In the genomic region with DNA sequence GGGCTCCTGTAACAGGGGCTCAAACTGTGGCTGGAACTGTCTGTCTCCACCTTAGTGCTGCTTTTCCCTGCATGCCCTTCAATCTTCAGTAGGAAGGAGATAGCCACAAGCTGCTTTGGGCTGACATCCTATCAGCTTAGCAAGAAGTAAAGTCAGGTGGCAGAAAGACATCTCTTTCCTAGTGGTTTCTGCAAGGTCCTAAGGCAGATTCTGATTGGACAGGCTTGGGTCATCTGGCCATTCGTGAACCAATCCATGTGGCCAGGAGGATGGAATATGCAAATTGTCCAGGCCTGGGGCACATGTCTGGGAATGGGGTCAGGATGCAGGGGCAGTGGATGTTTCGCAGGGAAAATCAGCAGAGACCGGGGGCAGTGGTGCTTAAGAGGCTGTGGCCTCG, we compare ENCODE assay signal across 11 cellular contexts. TPM values are rescaled to one million over a fixed set of nuclear protein-coding genes. Genes with fewer than 3 reads are reported as not detected.
DNase-seq lines count a peak whose midpoint lies in the region; ATAC-seq and TF ChIP-seq lines count a peak whose summit lies in the region.
"Had no signal": no experiment of that assay in that cellular context is flagged by ENCODE, and none has a peak within 500 bp of the region (broad histone marks: within the 10 kb centered on the region; RNA-seq: fewer than 3 reads in every experiment).

No MANE protein-coding gene starts in this region.

- peak overlapping the region; percentile 76 for H3K4me3 Mint-ChIP-seq in neural crest cell
- H3K4me3 Mint-ChIP-seq: activated CD8-positive, alpha-beta T cell treated with anti-CD3 and anti-CD28 coated beads, Interleukin-2, amount 10 ng/mL, durations not matched to agents 7 days and 5 days had no signal

- WGBS in GM23248 (ENCODE audit: low coverage in 1 of 2, low lambda C conversion rate in 2 of 2, missing lambda C conversion rate in 2 of 2), 2 experiments, result 91 to 95% methylated on average over 4 of the region's 4 CpGs
- 95% methylated on average over 4 of the region's 4 CpGs for WGBS in mammary epithelial cell (ENCODE audit: low coverage, missing lambda C conversion rate)

- H3K27ac Mint-ChIP-seq in neural crest cell (ENCODE audit: unreplicated experiment), result peak overlapping the region; percentile 96
- H3K27ac Mint-ChIP-seq: activated CD8-positive, alpha-beta T cell treated with anti-CD3 and anti-CD28 coated beads, Interleukin-2, amount 10 ng/mL, durations not matched to agents 7 days and 5 days had no signal

- H3K36me3 ChIP-seq in GM23248 (ENCODE audit: low read depth), result 0 out of 2 replicates have a peak, but pooled peaks cover 6% of the 10 kb centered on the region
- H3K36me3 ChIP-seq in mammary epithelial cell (ENCODE audit: insufficient read depth, low read length), result peaks cover 5% of the 10 kb centered on the region
- H3K36me3 ChIP-seq in Peyer's patch, result peaks cover 0 to 32% (median 0%) of the 10 kb centered on the region in 3 donors

- peaks cover 39% of the 10 kb centered on the region for H3K4me1 Mint-ChIP-seq in neural crest cell

- H3F3A ChIP-seq in GM23248 (ENCODE audit: insufficient read depth), result peaks cover 30% of the 10 kb centered on the region

- no peaks in the 10 kb centered on the region for H3K9me2 ChIP-seq in GM23248 (ENCODE audit: insufficient read depth)

- H3K9me3 Mint-ChIP-seq in neural crest cell, result no peaks in the 10 kb centered on the region

- no peaks in the 10 kb centered on the region for H4K20me1 ChIP-seq in GM23248 (ENCODE audit: insufficient read depth)
- no peaks in the 10 kb centered on the region for H4K20me1 ChIP-seq in mammary epithelial cell (ENCODE audit: insufficient read depth, low read length)

- BruUV-seq in mammary epithelial cell (replicated peaks; lab: Mats Ljungman, UMichigan), result no TSS peak

- in situ Hi-C loops in GM23248 (cut with MboI), result loop anchor here (10.0 kb wide), 2 partner anchors 234 to 724 kb away; a partner anchor contains a TSS
- in situ Hi-C loops in mammary epithelial cell (cut with MboI; ENCODE audit: low sequenced_read_pairs in 2 of 2), result loop anchor here in 1 of 2 donors (10.0 kb wide), 1 partner anchor 234 kb away; a partner anchor contains a TSS

- peaks cover 17% of the 10 kb centered on the region for H3K79me2 ChIP-seq in GM23248 (ENCODE audit: insufficient read depth)
- H3K79me2 ChIP-seq in mammary epithelial cell (ENCODE audit: insufficient read depth, low read length), result peaks cover 24% of the 10 kb centered on the region

- H3K9ac ChIP-seq in GM23248, result no peak overlapping the region
- H3K9ac ChIP-seq in mammary epithelial cell (ENCODE audit: insufficient read depth, low read length), result no peak overlapping the region

- peak; percentile 28 for DNase-seq in GM23248
- DNase-seq in NCI-H226, result peak; percentile 79
- peak; percentile 24 for DNase-seq in mammary epithelial cell
- no peak for DNase-seq in neural crest cell (ENCODE audit: low read depth, low spot score)
- no peak for DNase-seq in NCI-H1930 (lab: John Stamatoyannopoulos, UW)
- no peak for DNase-seq in Peyer's patch
- DNase-seq: activated CD8-positive, alpha-beta T cell treated with anti-CD3 and anti-CD28 coated beads, Interleukin-2, amount 10 ng/mL, durations not matched to agents 7 days and 5 days; body of pancreas had no signal

- H3K4me3 ChIP-seq in GM23248, result no peak overlapping the region
- no peak overlapping the region for H3K4me3 ChIP-seq in mammary epithelial cell (replicated peaks in 1 of 3; ENCODE audit: insufficient read depth in 1 of 3, low read depth in 2 of 3, low read length in 3 of 3)
- H3K4me3 ChIP-seq in Peyer's patch, result no peak overlapping the region
- H3K4me3 ChIP-seq: body of pancreas had no signal

- H3K4me2 ChIP-seq in GM23248 (ENCODE audit: unreplicated experiment) (no peak overlapping the region), mammary epithelial cell (ENCODE audit: insufficient read depth, low read depth, low read length) (no peak overlapping the region)

- H3K27me3 Mint-ChIP-seq in neural crest cell (ENCODE audit: low read depth), result no peaks in the 10 kb centered on the region

- TF ChIP-seq POLR2A in Peyer's patch (IDR thresholded peaks at IDR 0.05), result no peak

- intact Hi-C loops in mammary epithelial cell (cut with micrococcal nuclease), result no loop called here

- H3K27ac ChIP-seq in GM23248 (no peak overlapping the region), mammary epithelial cell (ENCODE audit: insufficient read depth, low read depth, low read length) (no peak overlapping the region), Peyer's patch (no peak overlapping the region)
- H3K27ac ChIP-seq: body of pancreas had no signal

- peaks cover 10% of the 10 kb centered on the region for H3K36me3 Mint-ChIP-seq in neural crest cell (ENCODE audit: low read depth)

- H3K4me1 ChIP-seq in GM23248 (ENCODE audit: insufficient read depth) (peaks cover 25% of the 10 kb centered on the region), mammary epithelial cell (ENCODE audit: insufficient read depth, low read length) (peaks cover 24% of the 10 kb centered on the region), Peyer's patch (peaks cover 0 to 13% (median 10%) of the 10 kb centered on the region in 4 donors)

- no peak for TF ChIP-seq CTCF in mammary epithelial cell (conservative IDR thresholded peaks at IDR 0.05 in 1 of 2, IDR thresholded peaks at IDR 0.05 in 1 of 2; ENCODE audit: extremely low read depth in 1 of 2, insufficient read depth in 1 of 2, low read depth in 1 of 2, low read length in 2 of 2)
- TF ChIP-seq CTCF in neural crest cell (conservative IDR thresholded peaks at IDR 0.05), result no peak
- no peak for TF ChIP-seq CTCF in Peyer's patch (IDR thresholded peaks at IDR 0.05)

- H3K9me3 ChIP-seq in GM23248 (ENCODE audit: low read depth) (no peaks in the 10 kb centered on the region), mammary epithelial cell (replicated peaks; ENCODE audit: insufficient read depth, low read length) (no peaks in the 10 kb centered on the region), Peyer's patch (no peaks in the 10 kb centered on the region)
- H3K9me3 ChIP-seq: body of pancreas had no signal

- CTCF ChIA-PET in mammary epithelial cell (lab: Charles Lee; ENCODE audit: low non-redundant PET), result no interaction called here

- no peak for ATAC-seq in GM21390 (IDR thresholded peaks at IDR 0.05; ENCODE audit: unreplicated experiment)
- ATAC-seq: activated CD8-positive, alpha-beta T cell treated with anti-CD3 and anti-CD28 coated beads, Interleukin-2, amount 10 ng/mL, durations not matched to agents 7 days and 5 days; body of pancreas had no signal

- H2AFZ ChIP-seq in GM23248 (no peak overlapping the region), mammary epithelial cell (ENCODE audit: low read depth, low read length) (no peak overlapping the region)

- H3K27me3 ChIP-seq in GM23248 (replicated peaks; ENCODE audit: insufficient read depth) (no peaks in the 10 kb centered on the region), mammary epithelial cell (ENCODE audit: insufficient read depth, low read length) (no peaks in the 10 kb centered on the region), Peyer's patch (no peaks in the 10 kb centered on the region)
- H3K27me3 ChIP-seq: body of pancreas had no signal

- dilution Hi-C loops in mammary epithelial cell (cut with HindIII; ENCODE audit: low sequenced_read_pairs), result no loop called here

RNA-seq across cellular contexts. Expression of a gene that starts 5.2 kb away (rescaled TPM):
- total RNA-seq in GM23248 (2014; rRNA removed; shearing (Covaris generic)), result 16.2 and 19.2 TPM in 2 replicates
- polyA plus RNA-seq in GM23248 (2016; fragmentation: Nextera tagmentation; extraction: Ambion mirVana) (12.5 and 15.6 TPM in 2 replicates), mammary epithelial cell (16.0 TPM)
- total RNA-seq in mammary epithelial cell (10 to 100 TPM; 21.0 to 21.5 TPM), neural crest cell (20.0 and 20.1 TPM in 2 replicates), Peyer's patch (10 to 100 TPM in 3 of 4 donors, 1 to 10 TPM in 1; 5.0 to 36.6 (median 33.4) TPM)
- 3.7 TPM for polyA minus RNA-seq in mammary epithelial cell

RNA-seq across cellular contexts. Expression of a gene that starts 5.5 kb away (rescaled TPM):
- 34.9 and 44.5 TPM in 2 replicates for total RNA-seq in GM23248 (2014; rRNA removed; shearing (Covaris generic))
- polyA plus RNA-seq in GM23248 (2016; fragmentation: Nextera tagmentation; extraction: Ambion mirVana) (27.7 and 28.1 TPM in 2 replicates), mammary epithelial cell (58.6 TPM)
- total RNA-seq in mammary epithelial cell (10 to 100 TPM; 49.3 to 92.9 TPM), neural crest cell (68.5 and 69.7 TPM in 2 replicates), Peyer's patch (100 to 1,000 TPM in 1 of 4 donors, 10 to 100 TPM in 3; 62.0 to 126 (median 66.5) TPM)
- polyA minus RNA-seq in mammary epithelial cell, result 101 TPM

RNA-seq across cellular contexts. Expression of a gene that starts 30.5 kb away (rescaled TPM):
- 9.0 and 11.6 TPM in 2 replicates for total RNA-seq in GM23248 (2014; rRNA removed; shearing (Covaris generic))
- polyA plus RNA-seq in GM23248 (2016; fragmentation: Nextera tagmentation; extraction: Ambion mirVana), result 15.9 and 17.6 TPM in 2 replicates
- 10 to 100 TPM; 10.7 to 62.3 TPM for total RNA-seq in mammary epithelial cell
- 17.8 TPM for polyA plus RNA-seq in mammary epithelial cell
- 43.6 TPM for polyA minus RNA-seq in mammary epithelial cell
- 18.3 and 18.9 TPM in 2 replicates for total RNA-seq in neural crest cell
- 100 to 1,000 TPM in 3 of 4 donors, 10 to 100 TPM in 1; 66.7 to 199 (median 112) TPM for total RNA-seq in Peyer's patch

RNA-seq across cellular contexts. Expression of a gene that starts 41.2 kb away (rescaled TPM):
- not detected in 2 replicates for total RNA-seq in GM23248 (2014; rRNA removed; shearing (Covaris generic))
- polyA plus RNA-seq in GM23248 (2016; fragmentation: Nextera tagmentation; extraction: Ambion mirVana) (not detected in 2 replicates), mammary epithelial cell (not detected)
- total RNA-seq in mammary epithelial cell (not detected), neural crest cell (not detected in 2 replicates), Peyer's patch (not detected)
- not detected for polyA minus RNA-seq in mammary epithelial cell
- total RNA-seq: HT1080, omental fat pad had no signal

RNA-seq across cellular contexts. Expression of a gene that starts 55.2 kb away (rescaled TPM):
- total RNA-seq in GM23248 (2014; rRNA removed; shearing (Covaris generic)), result not detected in 2 replicates
- polyA plus RNA-seq in GM23248 (2016; fragmentation: Nextera tagmentation; extraction: Ambion mirVana) (not detected in 2 replicates), mammary epithelial cell (0.10 TPM)
- total RNA-seq in mammary epithelial cell (1 to 10 TPM in 1 of 2 donors, not detected in 1; 4.0 TPM), neural crest cell (not detected in 2 replicates), Peyer's patch (1 to 10 TPM in 3 of 4 donors, under 1 TPM in 1; 0.85 to 4.4 (median 3.9) TPM)
- not detected for polyA minus RNA-seq in mammary epithelial cell
- total RNA-seq: HT1080, omental fat pad had no signal

Comparison
In these comparisons a context has a peak if more than half of its experiments do, and no peak if none do; other contexts are left out.
1. DNase-seq: peak in GM23248 (single experiment), NCI-H226 (single experiment) and mammary epithelial cell (single experiment); none in neural crest cell (single experiment), NCI-H1930 (0 of 2) and Peyer's patch (0 of 3).